In the genomic region with DNA sequence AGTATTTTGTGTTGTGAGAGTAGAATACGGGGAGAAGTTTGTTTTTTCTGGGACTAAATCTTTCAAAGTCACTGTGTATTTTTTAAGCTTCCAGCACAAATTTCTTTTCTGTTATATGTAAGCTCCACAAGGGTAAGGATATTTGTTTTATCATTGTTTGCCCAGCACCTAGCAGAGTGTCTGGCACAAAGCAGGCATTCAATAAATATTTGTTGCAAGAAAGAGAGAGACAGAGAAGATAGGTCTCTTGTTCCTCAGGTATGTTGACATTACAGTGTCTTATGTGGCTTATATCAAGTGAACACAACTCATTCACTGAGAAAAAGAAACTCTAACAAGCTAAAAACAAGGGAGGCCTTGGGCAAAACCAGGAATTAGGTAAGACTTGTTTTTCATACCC, we compare ENCODE assay signal across 15 cellular contexts. TPM values are rescaled to one million over a fixed set of nuclear protein-coding genes. Genes with fewer than 3 reads are reported as not detected.
DNase-seq lines count a peak whose midpoint lies in the region; ATAC-seq and TF ChIP-seq lines count a peak whose summit lies in the region.
"Had no signal": no experiment of that assay in that cellular context is flagged by ENCODE, and none has a peak within 500 bp of the region (broad histone marks: within the 10 kb centered on the region; RNA-seq: fewer than 3 reads in every experiment).

No MANE protein-coding gene starts in this region.

- H3K9me2 ChIP-seq in Loucy (replicated peaks; ENCODE audit: low read depth, low read length): no peaks in the 10 kb centered on the region

- H3K36me3 ChIP-seq in Loucy (ENCODE audit: insufficient read depth, low read length) (no peaks in the 10 kb centered on the region), left lung (no peaks in the 10 kb centered on the region), smooth muscle cell (ENCODE audit: low read depth) (no peaks in the 10 kb centered on the region)
- H3K36me3 ChIP-seq: BLaER1 had no signal

- TF ChIP-seq CTCF in Loucy (conservative IDR thresholded peaks at IDR 0.05; ENCODE audit: low read length): no peak
- no peak for TF ChIP-seq CTCF in left lung (IDR thresholded peaks at IDR 0.05)
- TF ChIP-seq CTCF in smooth muscle cell (IDR thresholded peaks at IDR 0.05; ENCODE audit: borderline replicate concordance, insufficient read depth, poor library complexity, severe bottlenecking): no peak

- H3K36me3 Mint-ChIP-seq in activated CD4-positive, alpha-beta T cell treated with anti-CD3 and anti-CD28 coated beads, Interleukin-2, amount 10 ng/mL, durations not matched to agents 24 days and 14 days (ENCODE audit: low read depth): no peaks in the 10 kb centered on the region

- no peak overlapping the region for H3K4me3 ChIP-seq in Loucy (ENCODE audit: low read length, poor library complexity, severe bottlenecking)
- H3K4me3 ChIP-seq in left lung: no peak overlapping the region
- H3K4me3 ChIP-seq in smooth muscle cell: no peak overlapping the region
- H3K4me3 ChIP-seq: BLaER1 had no signal

- H3K4me2 ChIP-seq in Loucy (ENCODE audit: low read depth, low read length, poor library complexity, severe bottlenecking) (no peak overlapping the region), smooth muscle cell (no peak overlapping the region)
- H3K4me2 ChIP-seq: BLaER1 had no signal

- 94% methylated on average over 1 of the region's 1 CpG for WGBS in smooth muscle cell (ENCODE audit: low lambda C conversion rate)

- no peak overlapping the region for H3K9ac ChIP-seq in Loucy (ENCODE audit: low read depth, low read length, poor library complexity, severe bottlenecking)
- no peak overlapping the region for H3K9ac ChIP-seq in smooth muscle cell (ENCODE audit: low read depth)
- H3K9ac ChIP-seq: BLaER1 had no signal

- H3K9me3 Mint-ChIP-seq in activated CD4-positive, alpha-beta T cell treated with anti-CD3 and anti-CD28 coated beads, Interleukin-2, amount 10 ng/mL, durations not matched to agents 24 days and 14 days: no peaks in the 10 kb centered on the region
- H3K9me3 Mint-ChIP-seq: CD4-positive, CD25-positive, alpha-beta regulatory T cell; HFFc6 had no signal

- intact Hi-C loops in activated CD4-positive, alpha-beta T cell treated with anti-CD3 and anti-CD28 coated beads, Interleukin-2, amount 10 ng/mL, durations not matched to agents 24 days and 14 days (cut with micrococcal nuclease): no loop called here
- intact Hi-C loops in left lung (cut with DNase I): no loop called here

- H3K9me3 ChIP-seq in Loucy (ENCODE audit: insufficient read depth, low read depth, low read length): no peaks in the 10 kb centered on the region
- no peaks in the 10 kb centered on the region for H3K9me3 ChIP-seq in left lung
- H3K9me3 ChIP-seq in smooth muscle cell (replicated peaks; ENCODE audit: low read depth): no peaks in the 10 kb centered on the region
- H3K9me3 ChIP-seq: BLaER1 had no signal

- ATAC-seq in left lung (peak; percentile 52), HG03196 (IDR thresholded peaks at IDR 0.05; ENCODE audit: unreplicated experiment) (no peak)

- H3K4me1 ChIP-seq in Loucy (ENCODE audit: insufficient read depth, low read length, poor library complexity, severe bottlenecking): no peaks in the 10 kb centered on the region
- no peaks in the 10 kb centered on the region for H3K4me1 ChIP-seq in left lung
- H3K4me1 ChIP-seq in smooth muscle cell (ENCODE audit: low read depth): peaks cover 3% of the 10 kb centered on the region
- H3K4me1 ChIP-seq: BLaER1 had no signal

- peak; percentile 15 for DNase-seq in activated CD4-positive, alpha-beta T cell treated with anti-CD3 and anti-CD28 coated beads, Interleukin-2, amount 10 ng/mL, durations not matched to agents 24 days and 14 days
- DNase-seq in activated CD4-positive, alpha-beta T cell treated with anti-CD3 and anti-CD28 coated beads, Interleukin-2, amount 50 U/mL, for 48 hours: no peak
- DNase-seq in left lung: no peak
- DNase-seq in smooth muscle cell (lab: John Stamatoyannopoulos, UW; ENCODE audit: unreplicated experiment): no peak
- DNase-seq in ureter (ENCODE audit: low spot score): no peak
- DNase-seq: AML-193; CD4-positive, CD25-positive, alpha-beta regulatory T cell; DMS 273 treated with DMSO at 0.1 percent for 48 hours; HCEC 1CT; HFFc6 had no signal

- no peak overlapping the region for H3K27ac Mint-ChIP-seq in activated CD4-positive, alpha-beta T cell treated with anti-CD3 and anti-CD28 coated beads, Interleukin-2, amount 10 ng/mL, durations not matched to agents 24 days and 14 days
- H3K27ac Mint-ChIP-seq: CD4-positive, CD25-positive, alpha-beta regulatory T cell; HFFc6 had no signal

- H3K27me3 ChIP-seq in Loucy (ENCODE audit: insufficient read depth, low read length, poor library complexity, severe bottlenecking) (no peaks in the 10 kb centered on the region), left lung (no peaks in the 10 kb centered on the region), smooth muscle cell (ENCODE audit: low read depth) (no peaks in the 10 kb centered on the region)
- H3K27me3 ChIP-seq: BLaER1 had no signal

- H3K27ac ChIP-seq in left lung (no peak overlapping the region), smooth muscle cell (ENCODE audit: low read depth) (no peak overlapping the region)
- H3K27ac ChIP-seq: 22Rv1, BLaER1, HL-60 had no signal

- H3K27me3 Mint-ChIP-seq in activated CD4-positive, alpha-beta T cell treated with anti-CD3 and anti-CD28 coated beads, Interleukin-2, amount 10 ng/mL, durations not matched to agents 24 days and 14 days: peaks cover 9% of the 10 kb centered on the region

- no peak overlapping the region for H3K4me3 Mint-ChIP-seq in activated CD4-positive, alpha-beta T cell treated with anti-CD3 and anti-CD28 coated beads, Interleukin-2, amount 10 ng/mL, durations not matched to agents 24 days and 14 days
- H3K4me3 Mint-ChIP-seq: CD4-positive, CD25-positive, alpha-beta regulatory T cell; HFFc6 had no signal

- H3K4me1 Mint-ChIP-seq in activated CD4-positive, alpha-beta T cell treated with anti-CD3 and anti-CD28 coated beads, Interleukin-2, amount 10 ng/mL, durations not matched to agents 24 days and 14 days: no peaks in the 10 kb centered on the region
- H3K4me1 Mint-ChIP-seq: CD4-positive, CD25-positive, alpha-beta regulatory T cell had no signal

- H2AFZ ChIP-seq in Loucy (ENCODE audit: low read length) (peak overlapping the region; percentile 35; the same call in 1 of the 2 replicates), smooth muscle cell (ENCODE audit: low read depth) (peak overlapping the region; percentile 46)

- H3K79me2 ChIP-seq in Loucy (ENCODE audit: insufficient read depth, low read length) (no peaks in the 10 kb centered on the region), smooth muscle cell (ENCODE audit: low read depth) (no peaks in the 10 kb centered on the region)

- H4K20me1 ChIP-seq in Loucy (ENCODE audit: insufficient read depth, low read length, poor library complexity, severe bottlenecking) (no peaks in the 10 kb centered on the region), smooth muscle cell (ENCODE audit: low read depth) (no peaks in the 10 kb centered on the region)
- H4K20me1 ChIP-seq: BLaER1 had no signal

- H3F3A ChIP-seq in Loucy (ENCODE audit: low read depth) (no peaks in the 10 kb centered on the region), smooth muscle cell (ENCODE audit: low read depth) (no peaks in the 10 kb centered on the region)

RNA-seq across cellular contexts. Expression of a gene that starts 26.6 kb away (rescaled TPM):
- total RNA-seq in activated CD4-positive, alpha-beta T cell treated with anti-CD3 and anti-CD28 coated beads, Interleukin-2, amount 10 ng/mL, durations not matched to agents 24 days and 14 days: 19.6 and 19.9 TPM in 2 replicates
- total RNA-seq in left lung: 100 to 1,000 TPM; 182 to 185 TPM
- 265 and 294 TPM in 2 replicates for total RNA-seq in smooth muscle cell
- 149 and 161 TPM in 2 replicates for polyA plus RNA-seq in smooth muscle cell
- total RNA-seq in ureter: 191 TPM
